In the genomic region with DNA sequence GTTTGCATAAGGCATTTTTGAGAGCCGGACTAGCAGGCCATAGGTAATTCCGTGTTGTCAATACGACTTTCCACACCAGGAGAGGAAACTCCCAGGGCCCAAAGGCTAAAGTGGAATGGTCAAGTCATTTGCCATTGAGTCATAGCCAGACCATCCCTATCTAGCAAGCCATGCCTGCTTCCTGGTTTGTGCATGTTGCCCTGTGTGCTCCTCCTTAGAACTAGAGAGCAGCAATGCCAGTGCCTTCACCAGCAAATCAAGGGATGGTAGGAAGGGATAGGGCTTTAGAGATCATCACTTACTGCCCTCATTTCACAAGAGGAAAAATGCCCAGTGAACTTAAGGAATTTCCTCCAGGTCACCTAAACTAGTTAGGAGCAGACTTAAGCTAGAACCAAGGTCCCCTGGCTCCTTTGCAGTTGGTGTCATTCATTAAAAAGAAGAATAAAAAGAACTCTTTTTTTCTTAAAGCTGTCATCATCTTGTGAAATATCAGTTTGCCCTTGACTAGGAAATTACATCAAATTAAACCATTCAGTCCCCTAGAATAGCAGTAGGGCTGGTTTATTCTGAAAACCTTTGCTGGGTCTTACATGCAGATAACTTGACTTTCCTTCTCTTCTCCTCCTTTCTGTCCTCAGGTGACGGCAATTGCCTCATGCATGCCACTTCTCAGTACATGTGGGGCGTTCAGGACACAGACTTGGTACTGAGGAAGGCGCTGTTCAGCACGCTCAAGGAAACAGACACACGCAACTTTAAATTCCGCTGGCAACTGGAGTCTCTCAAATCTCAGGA, we compare ENCODE assay signal across 11 cellular contexts. TPM values are rescaled to one million over a fixed set of nuclear protein-coding genes. Genes with fewer than 3 reads are reported as not detected.
DNase-seq lines count a peak whose midpoint lies in the region; ATAC-seq lines count a peak whose summit lies in the region.
"Had no signal": no experiment of that assay in that cellular context is flagged by ENCODE, and none has a peak within 500 bp of the region (broad histone marks: within the 10 kb centered on the region; RNA-seq: fewer than 3 reads in every experiment).

No MANE protein-coding gene starts in this region.

- H3K36me3 Mint-ChIP-seq in T-helper 1 cell treated with Interleukin-12 subunit alpha and Interleukin-12 subunit beta and Interleukin-4 antibody, amounts not matched to agents 30 μg/mL and 1 μg/mL, for 36 hours (ENCODE audit: low read depth) = peaks cover 86% of the 10 kb centered on the region
- peaks cover 63 to 92% of the 10 kb centered on the region in 2 donors for H3K36me3 Mint-ChIP-seq in activated T-cell treated with anti-CD3 and anti-CD28 coated beads, Interleukin-2, amount 50 U/mL, for 72 hours (ENCODE audit: insufficient read depth in 2 of 2)
- peaks cover 61 to 89% of the 10 kb centered on the region in 2 donors for H3K36me3 Mint-ChIP-seq in stimulated activated naive B cell treated with anti-CD40 and anti-IgM and Interleukin-4, amounts not matched to agents 10 μg/mL and 1 μg/mL and 100 μg/mL, for 72 hours

- peak overlapping the region; percentile 87 for H3K27ac Mint-ChIP-seq in T-helper 1 cell treated with Interleukin-12 subunit alpha and Interleukin-12 subunit beta and Interleukin-4 antibody, amounts not matched to agents 30 μg/mL and 1 μg/mL, for 36 hours
- H3K27ac Mint-ChIP-seq in activated T-cell treated with anti-CD3 and anti-CD28 coated beads, Interleukin-2, amount 50 U/mL, for 72 hours = peak overlapping the region; percentile 98
- H3K27ac Mint-ChIP-seq in stimulated activated naive B cell treated with anti-CD40 and anti-IgM and Interleukin-4, amounts not matched to agents 10 μg/mL and 1 μg/mL and 100 μg/mL, for 72 hours = peak overlapping the region; percentile 83

- H3K9me3 Mint-ChIP-seq in T-helper 1 cell treated with Interleukin-12 subunit alpha and Interleukin-12 subunit beta and Interleukin-4 antibody, amounts not matched to agents 30 μg/mL and 1 μg/mL, for 36 hours = no peaks in the 10 kb centered on the region
- H3K9me3 Mint-ChIP-seq in activated T-cell treated with anti-CD3 and anti-CD28 coated beads, Interleukin-2, amount 50 U/mL, for 72 hours = no peaks in the 10 kb centered on the region
- H3K9me3 Mint-ChIP-seq in stimulated activated naive B cell treated with anti-CD40 and anti-IgM and Interleukin-4, amounts not matched to agents 10 μg/mL and 1 μg/mL and 100 μg/mL, for 72 hours = no peaks in the 10 kb centered on the region

- H3K4me3 Mint-ChIP-seq in T-helper 1 cell treated with Interleukin-12 subunit alpha and Interleukin-12 subunit beta and Interleukin-4 antibody, amounts not matched to agents 30 μg/mL and 1 μg/mL, for 36 hours = peak overlapping the region; percentile 90
- H3K4me3 Mint-ChIP-seq in activated T-cell treated with anti-CD3 and anti-CD28 coated beads, Interleukin-2, amount 50 U/mL, for 72 hours = peak overlapping the region; percentile 93 to 99
- peak overlapping the region; percentile 83 to 87 for H3K4me3 Mint-ChIP-seq in stimulated activated naive B cell treated with anti-CD40 and anti-IgM and Interleukin-4, amounts not matched to agents 10 μg/mL and 1 μg/mL and 100 μg/mL, for 72 hours

- DNase-seq in T-helper 1 cell (no peak), iris pigment epithelial cell (ENCODE audit: low read depth) (peak; percentile 45), SIG-M5 treated with dmso at 0.1 percent for 504 hours (lab: John Stamatoyannopoulos, UW; ENCODE audit: unreplicated experiment) (no peak), cerebellar nuclear complex (lab: John Stamatoyannopoulos, UW) (no peak)
- DNase-seq in activated T-cell treated with anti-CD3 and anti-CD28 coated beads, Interleukin-2, amount 50 U/mL, for 72 hours = peak in 1 of 2 donors; percentile 17
- no peak for DNase-seq in stimulated activated naive B cell treated with anti-CD40 and anti-IgM and Interleukin-4, amounts not matched to agents 10 μg/mL and 1 μg/mL and 100 μg/mL, for 72 hours
- DNase-seq: left cardiac atrium; NCI-H82; stimulated activated CD4-positive, alpha-beta T cell treated with anti-CD3 and anti-CD28 coated beads, Interleukin-4, amount 100 ng/mL, for 24 hours had no signal

- ATAC-seq in activated T-cell treated with anti-CD3 and anti-CD28 coated beads, Interleukin-2, amount 50 U/mL, for 72 hours (replicated peaks in 1 of 2) = no peak
- no peak for ATAC-seq in stimulated activated naive B cell treated with anti-CD40 and anti-IgM and Interleukin-4, amounts not matched to agents 10 μg/mL and 1 μg/mL and 100 μg/mL, for 72 hours (replicated peaks)
- ATAC-seq in HG03460 (IDR thresholded peaks at IDR 0.05; ENCODE audit: unreplicated experiment) = no peak

- no peaks in the 10 kb centered on the region for H3K27me3 Mint-ChIP-seq in T-helper 1 cell treated with Interleukin-12 subunit alpha and Interleukin-12 subunit beta and Interleukin-4 antibody, amounts not matched to agents 30 μg/mL and 1 μg/mL, for 36 hours (ENCODE audit: low read depth)
- H3K27me3 Mint-ChIP-seq in activated T-cell treated with anti-CD3 and anti-CD28 coated beads, Interleukin-2, amount 50 U/mL, for 72 hours (ENCODE audit: low read depth) = no peaks in the 10 kb centered on the region
- H3K27me3 Mint-ChIP-seq in stimulated activated naive B cell treated with anti-CD40 and anti-IgM and Interleukin-4, amounts not matched to agents 10 μg/mL and 1 μg/mL and 100 μg/mL, for 72 hours = no peaks in the 10 kb centered on the region

- peaks cover 69% of the 10 kb centered on the region for H3K4me1 Mint-ChIP-seq in T-helper 1 cell treated with Interleukin-12 subunit alpha and Interleukin-12 subunit beta and Interleukin-4 antibody, amounts not matched to agents 30 μg/mL and 1 μg/mL, for 36 hours (ENCODE audit: low read depth)
- H3K4me1 Mint-ChIP-seq in activated T-cell treated with anti-CD3 and anti-CD28 coated beads, Interleukin-2, amount 50 U/mL, for 72 hours (ENCODE audit: low read depth) = peaks cover 59% of the 10 kb centered on the region
- H3K4me1 Mint-ChIP-seq in stimulated activated naive B cell treated with anti-CD40 and anti-IgM and Interleukin-4, amounts not matched to agents 10 μg/mL and 1 μg/mL and 100 μg/mL, for 72 hours = peaks cover 27 to 81% of the 10 kb centered on the region in 2 donors

RNA-seq across cellular contexts. Expression of a gene that starts 7.3 kb away (rescaled TPM):
- total RNA-seq in activated T-cell treated with anti-CD3 and anti-CD28 coated beads, Interleukin-2, amount 50 U/mL, for 72 hours = 100 to 1,000 TPM; 350 to 510 TPM
